In genomic region chr9:126108240-126108639, GRCh38 we compare ENCODE assay signal across 15 cellular contexts.
DNase-seq lines count a peak whose midpoint lies in the region; ATAC-seq and TF ChIP-seq lines count a peak whose summit lies in the region.
"Had no signal": no experiment of that assay in that cellular context is flagged by ENCODE, and none has a peak within 500 bp of the region (broad histone marks: within the 10 kb centered on the region; RNA-seq: fewer than 3 reads in every experiment).

No MANE protein-coding gene starts in this region.

- TF ChIP-seq CTCF in GM23338 (conservative IDR thresholded peaks at IDR 0.05; ENCODE audit: low read depth in 2 of 2) (no peak), endothelial cell (IDR thresholded peaks at IDR 0.05; ENCODE audit: unreplicated experiment) (no peak), neural cell (IDR thresholded peaks at IDR 0.05; ENCODE audit: poor library complexity, severe bottlenecking) (no peak)

- H3K36me3 Mint-ChIP-seq in GM23338 (ENCODE audit: low read depth) (no peaks in the 10 kb centered on the region), endothelial cell (ENCODE audit: low read depth, unreplicated experiment) (no peaks in the 10 kb centered on the region)
- no peaks in the 10 kb centered on the region for H3K36me3 Mint-ChIP-seq in activated T-helper 1 cell treated with anti-CD3 and anti-CD28 coated beads, Interleukin-12 subunit alpha, Interleukin-12 subunit beta, Interleukin-2, Interleukin-4 antibody, amounts not matched to agents 30 ng/mL and 10 ng/mL and 1 ng/mL, durations not matched to agents 14 hours and 24 hours and 36 hours (ENCODE audit: low read depth)

- H2AFZ ChIP-seq in GM23338 (no peak overlapping the region), neural cell (ENCODE audit: low read depth, low read length) (no peak overlapping the region)

- ATAC-seq in GM23338: peak; percentile 95
- ATAC-seq in HG02870 (IDR thresholded peaks at IDR 0.05; ENCODE audit: unreplicated experiment): no peak
- ATAC-seq in GM19023 (IDR thresholded peaks at IDR 0.05; ENCODE audit: unreplicated experiment): no peak
- ATAC-seq: esophagus mucosa, sciatic nerve had no signal

- H3K27me3 Mint-ChIP-seq in GM23338 (ENCODE audit: insufficient read depth, low read depth, poor library complexity): peaks cover 5% of the 10 kb centered on the region
- peaks cover 3% of the 10 kb centered on the region for H3K27me3 Mint-ChIP-seq in endothelial cell (ENCODE audit: unreplicated experiment)
- peaks cover 9% of the 10 kb centered on the region for H3K27me3 Mint-ChIP-seq in activated T-helper 1 cell treated with anti-CD3 and anti-CD28 coated beads, Interleukin-12 subunit alpha, Interleukin-12 subunit beta, Interleukin-2, Interleukin-4 antibody, amounts not matched to agents 30 ng/mL and 10 ng/mL and 1 ng/mL, durations not matched to agents 14 hours and 24 hours and 36 hours (ENCODE audit: insufficient read depth)

- H3K27me3 ChIP-seq in GM23338 (ENCODE audit: insufficient read depth) (no peaks in the 10 kb centered on the region), neural cell (ENCODE audit: insufficient read depth, low read depth, low read length) (no peaks in the 10 kb centered on the region)

- H3K9me2 ChIP-seq in GM23338 (ENCODE audit: insufficient read depth): peaks cover 4% of the 10 kb centered on the region; the same call in 1 of the 2 replicates
- H3K9me2 ChIP-seq in neural cell (ENCODE audit: insufficient read depth, low read length): no peaks in the 10 kb centered on the region

- H3K9ac ChIP-seq in neural cell (ENCODE audit: low read length): no peak overlapping the region

- no peak overlapping the region for H3K27ac Mint-ChIP-seq in GM23338
- no peak overlapping the region for H3K27ac Mint-ChIP-seq in endothelial cell (ENCODE audit: unreplicated experiment)
- H3K27ac Mint-ChIP-seq in activated T-helper 1 cell treated with anti-CD3 and anti-CD28 coated beads, Interleukin-12 subunit alpha, Interleukin-12 subunit beta, Interleukin-2, Interleukin-4 antibody, amounts not matched to agents 30 ng/mL and 10 ng/mL and 1 ng/mL, durations not matched to agents 14 hours and 24 hours and 36 hours: no peak overlapping the region
- H3K27ac Mint-ChIP-seq: activated CD4-positive, alpha-beta T cell treated with anti-CD3 and anti-CD28 coated beads, Interleukin-2, amount 10 ng/mL, durations not matched to agents 24 days and 14 days; activated T-helper 2 cell treated with anti-CD3 and anti-CD28 coated beads, Interferon-gamma antibody, Interleukin-2, Interleukin-4, amounts not matched to agents 10 μg/mL and 5 μg/mL and 100 μg/mL, durations not matched to agents 14 hours and 24 hours and 36 hours had no signal

- no peak for TF ChIP-seq EP300 in neural cell (conservative IDR thresholded peaks at IDR 0.05; ENCODE audit: poor library complexity, severe bottlenecking)

- H3K36me3 ChIP-seq in GM23338 (ENCODE audit: insufficient read depth) (no peaks in the 10 kb centered on the region), neural cell (ENCODE audit: insufficient read depth, low read length) (no peaks in the 10 kb centered on the region)

- H3K4me3 Mint-ChIP-seq in GM23338: no peak overlapping the region
- H3K4me3 Mint-ChIP-seq in endothelial cell (ENCODE audit: unreplicated experiment): no peak overlapping the region
- no peak overlapping the region for H3K4me3 Mint-ChIP-seq in activated T-helper 1 cell treated with anti-CD3 and anti-CD28 coated beads, Interleukin-12 subunit alpha, Interleukin-12 subunit beta, Interleukin-2, Interleukin-4 antibody, amounts not matched to agents 30 ng/mL and 10 ng/mL and 1 ng/mL, durations not matched to agents 14 hours and 24 hours and 36 hours
- H3K4me3 Mint-ChIP-seq: activated CD4-positive, alpha-beta T cell treated with anti-CD3 and anti-CD28 coated beads, Interleukin-2, amount 10 ng/mL, durations not matched to agents 24 days and 14 days had no signal

- H3K4me1 ChIP-seq in GM23338 (ENCODE audit: insufficient read depth): no peaks in the 10 kb centered on the region

- no peaks in the 10 kb centered on the region for H3K4me1 Mint-ChIP-seq in GM23338
- H3K4me1 Mint-ChIP-seq in endothelial cell (ENCODE audit: unreplicated experiment): peaks cover 3% of the 10 kb centered on the region
- no peaks in the 10 kb centered on the region for H3K4me1 Mint-ChIP-seq in activated T-helper 1 cell treated with anti-CD3 and anti-CD28 coated beads, Interleukin-12 subunit alpha, Interleukin-12 subunit beta, Interleukin-2, Interleukin-4 antibody, amounts not matched to agents 30 ng/mL and 10 ng/mL and 1 ng/mL, durations not matched to agents 14 hours and 24 hours and 36 hours (ENCODE audit: low read depth)
- H3K4me1 Mint-ChIP-seq: activated CD4-positive, alpha-beta T cell treated with anti-CD3 and anti-CD28 coated beads, Interleukin-2, amount 10 ng/mL, durations not matched to agents 24 days and 14 days had no signal

- H3F3A ChIP-seq in GM23338 (replicated peaks; ENCODE audit: low read depth) (no peaks in the 10 kb centered on the region), neural cell (ENCODE audit: insufficient read depth, low read length, poor library complexity, severe bottlenecking) (no peaks in the 10 kb centered on the region)

- peaks cover 2% of the 10 kb centered on the region; the same call in 2 of the 3 replicates for H3K9me3 Mint-ChIP-seq in GM23338
- H3K9me3 Mint-ChIP-seq in endothelial cell (ENCODE audit: unreplicated experiment): no peaks in the 10 kb centered on the region
- H3K9me3 Mint-ChIP-seq in activated T-helper 1 cell treated with anti-CD3 and anti-CD28 coated beads, Interleukin-12 subunit alpha, Interleukin-12 subunit beta, Interleukin-2, Interleukin-4 antibody, amounts not matched to agents 30 ng/mL and 10 ng/mL and 1 ng/mL, durations not matched to agents 14 hours and 24 hours and 36 hours: no peaks in the 10 kb centered on the region
- H3K9me3 Mint-ChIP-seq: activated CD4-positive, alpha-beta T cell treated with anti-CD3 and anti-CD28 coated beads, Interleukin-2, amount 10 ng/mL, durations not matched to agents 24 days and 14 days; activated T-helper 2 cell treated with anti-CD3 and anti-CD28 coated beads, Interferon-gamma antibody, Interleukin-2, Interleukin-4, amounts not matched to agents 10 μg/mL and 5 μg/mL and 100 μg/mL, durations not matched to agents 14 hours and 24 hours and 36 hours had no signal

- intact Hi-C loops in activated T-helper 1 cell treated with anti-CD3 and anti-CD28 coated beads, Interleukin-12 subunit alpha, Interleukin-12 subunit beta, Interleukin-2, Interleukin-4 antibody, amounts not matched to agents 30 ng/mL and 10 ng/mL and 1 ng/mL, durations not matched to agents 14 hours and 24 hours and 36 hours (cut with micrococcal nuclease): no loop called here

- H3K27ac ChIP-seq in GM23338 (ENCODE audit: low read depth) (no peak overlapping the region), neural cell (ENCODE audit: low read length) (peak overlapping the region; percentile 34)

- H3K79me2 ChIP-seq in GM23338 (replicated peaks; ENCODE audit: insufficient read depth) (no peaks in the 10 kb centered on the region), neural cell (replicated peaks; ENCODE audit: insufficient read depth, low read length) (no peaks in the 10 kb centered on the region)

- H3K4me3 ChIP-seq in GM23338 (no peak overlapping the region), neural cell (ENCODE audit: low read length) (no peak overlapping the region)

- DNase-seq in GM23338 (ENCODE audit: low spot score) (peak; percentile 69), RPMI8226 (peak; percentile 16), endothelial cell (ENCODE audit: low spot score) (peak; percentile 55), DMS114 treated with DMSO at 0.1 percent for 48 hours (lab: John Stamatoyannopoulos, UW; ENCODE audit: unreplicated experiment) (no peak)
- DNase-seq in activated T-helper 1 cell treated with anti-CD3 and anti-CD28 coated beads, Interleukin-12 subunit alpha, Interleukin-12 subunit beta, Interleukin-2, Interleukin-4 antibody, amounts not matched to agents 30 ng/mL and 10 ng/mL and 1 ng/mL, durations not matched to agents 14 hours and 24 hours and 36 hours (ENCODE audit: low spot score): no peak
- DNase-seq: activated CD4-positive, alpha-beta T cell treated with anti-CD3 and anti-CD28 coated beads, Interleukin-2, amount 10 ng/mL, durations not matched to agents 24 days and 14 days; C1 segment of cervical spinal cord; GF-D8; SW 1271 had no signal

- TF ChIP-seq RAD21 in neural cell (conservative IDR thresholded peaks at IDR 0.05): no peak

- H3K4me2 ChIP-seq in GM23338 (no peak overlapping the region), neural cell (ENCODE audit: low read length) (no peak overlapping the region)

- H4K20me1 ChIP-seq in GM23338 (replicated peaks; ENCODE audit: insufficient read depth): no peaks in the 10 kb centered on the region; the same call in 1 of the 2 replicates
- no peaks in the 10 kb centered on the region for H4K20me1 ChIP-seq in neural cell (ENCODE audit: insufficient read depth)

- no peaks in the 10 kb centered on the region for H3K9me3 ChIP-seq in neural cell (ENCODE audit: low read length)

TF ChIP-seq in neural cell, 6 proteins besides CTCF, POLR2A, EP300 and RAD21:
- TF ChIP-seq SMC3 (conservative IDR thresholded peaks at IDR 0.05; ENCODE audit: poor library complexity): no peak

Comparison
In these comparisons a context has a peak if more than half of its experiments do, and no peak if none do; other contexts are left out.
1. DNase-seq: peak in GM23338 (single experiment), RPMI8226 (single experiment) and endothelial cell (single experiment); none in activated T-helper 1 cell treated with anti-CD3 and anti-CD28 coated beads, Interleukin-12 subunit alpha, Interleukin-12 subunit beta, Interleukin-2, Interleukin-4 antibody, amounts not matched to agents 30 ng/mL and 10 ng/mL and 1 ng/mL, durations not matched to agents 14 hours and 24 hours and 36 hours (single experiment) and DMS114 treated with DMSO at 0.1 percent for 48 hours (single experiment).